Comparison of ENCODE assay signal across 25 cellular contexts in genomic region chr2:190912731-190913130, GRCh38. TPM values are rescaled to one million over a fixed set of nuclear protein-coding genes. Genes with fewer than 3 reads are reported as not detected.
DNase-seq lines count a peak whose midpoint lies in the region; ATAC-seq and TF ChIP-seq lines count a peak whose summit lies in the region.
"Had no signal": no experiment of that assay in that cellular context is flagged by ENCODE, and none has a peak within 500 bp of the region (broad histone marks: within the 10 kb centered on the region; RNA-seq: fewer than 3 reads in every experiment).

No MANE protein-coding gene starts in this region.

- H3K36me3 Mint-ChIP-seq in activated naive CD8-positive, alpha-beta T cell, result peaks cover 24% of the 10 kb centered on the region
- H3K36me3 Mint-ChIP-seq in activated naive CD8-positive, alpha-beta T cell treated with anti-CD3 and anti-CD28 coated beads, Interleukin-2, amount 50 U/mL, for 24 hours (ENCODE audit: low read depth), result peaks cover 68% of the 10 kb centered on the region
- H3K36me3 Mint-ChIP-seq: natural killer cell had no signal

- H3K9ac ChIP-seq in fibroblast of lung (ENCODE audit: insufficient read depth, low read length), result no peak overlapping the region
- H3K9ac ChIP-seq: parathyroid adenoma had no signal

- no peak overlapping the region for H2AFZ ChIP-seq in fibroblast of lung (ENCODE audit: low read length)
- H2AFZ ChIP-seq: GM23338, parathyroid adenoma had no signal

- H3K4me1 Mint-ChIP-seq in activated naive CD8-positive, alpha-beta T cell (ENCODE audit: low read depth), result peaks cover 57% of the 10 kb centered on the region
- peaks cover 58% of the 10 kb centered on the region for H3K4me1 Mint-ChIP-seq in activated naive CD8-positive, alpha-beta T cell treated with anti-CD3 and anti-CD28 coated beads, Interleukin-2, amount 50 U/mL, for 24 hours
- H3K4me1 Mint-ChIP-seq: GM23338 had no signal

- intact Hi-C loops in tibial artery (cut with DNase I; ENCODE audit: low total_unique reads), result no loop called here

- TF ChIP-seq POLR2A in GM18505 (IDR thresholded peaks at IDR 0.05; ENCODE audit: borderline replicate concordance, extremely low read depth, insufficient read depth, insufficient read length), result no peak

- no peaks in the 10 kb centered on the region for H3K27me3 Mint-ChIP-seq in activated naive CD8-positive, alpha-beta T cell
- H3K27me3 Mint-ChIP-seq in activated naive CD8-positive, alpha-beta T cell treated with anti-CD3 and anti-CD28 coated beads, Interleukin-2, amount 50 U/mL, for 24 hours, result no peaks in the 10 kb centered on the region
- H3K27me3 Mint-ChIP-seq: activated CD4-positive, alpha-beta T cell treated with anti-CD3 and anti-CD28 coated beads, Interleukin-2, amount 10 ng/mL, durations not matched to agents 7 days and 5 days; activated CD8-positive, alpha-beta memory T cell treated with anti-CD3 and anti-CD28 coated beads, Interleukin-2, amount 10 ng/mL, durations not matched to agents 7 days and 5 days had no signal

- no peak overlapping the region for H3K27ac ChIP-seq in fibroblast of lung (ENCODE audit: insufficient read depth, low read length)
- peak overlapping the region; percentile 44 to 53 for H3K27ac ChIP-seq in tibial artery
- H3K27ac ChIP-seq: left ventricle myocardium inferior, parathyroid adenoma, right lobe of liver, VCaP had no signal

- H3K36me3 ChIP-seq in fibroblast of lung (ENCODE audit: control insufficient read depth, insufficient read depth, low read length) (peaks cover 6% of the 10 kb centered on the region), tibial artery (peaks cover 18 to 26% (median 22%) of the 10 kb centered on the region in 3 donors)
- H3K36me3 ChIP-seq: right lobe of liver had no signal

- peaks cover 7% of the 10 kb centered on the region for H3K79me2 ChIP-seq in fibroblast of lung (ENCODE audit: control insufficient read depth, insufficient read depth, low read length)

- H3K27ac Mint-ChIP-seq in activated naive CD8-positive, alpha-beta T cell, result peak overlapping the region; percentile 5
- H3K27ac Mint-ChIP-seq in activated naive CD8-positive, alpha-beta T cell treated with anti-CD3 and anti-CD28 coated beads, Interleukin-2, amount 50 U/mL, for 24 hours, result no peak overlapping the region
- H3K27ac Mint-ChIP-seq: activated CD4-positive, alpha-beta T cell treated with anti-CD3 and anti-CD28 coated beads, Interleukin-2, amount 10 ng/mL, durations not matched to agents 7 days and 5 days had no signal

- no peaks in the 10 kb centered on the region for H3K9me3 ChIP-seq in fibroblast of lung (ENCODE audit: control insufficient read depth, insufficient read depth, low read depth, low read length)
- H3K9me3 ChIP-seq in tibial artery, result no peaks in the 10 kb centered on the region
- H3K9me3 ChIP-seq: left ventricle myocardium inferior, Peyer's patch, right lobe of liver had no signal

- no peak overlapping the region for H3K4me3 Mint-ChIP-seq in activated naive CD8-positive, alpha-beta T cell
- no peak overlapping the region for H3K4me3 Mint-ChIP-seq in activated naive CD8-positive, alpha-beta T cell treated with anti-CD3 and anti-CD28 coated beads, Interleukin-2, amount 50 U/mL, for 24 hours
- H3K4me3 Mint-ChIP-seq: activated CD4-positive, alpha-beta T cell treated with anti-CD3 and anti-CD28 coated beads, Interleukin-2, amount 10 ng/mL, durations not matched to agents 7 days and 5 days; activated CD8-positive, alpha-beta memory T cell treated with anti-CD3 and anti-CD28 coated beads, Interleukin-2, amount 10 ng/mL, durations not matched to agents 7 days and 5 days; GM23338; natural killer cell had no signal

- no peak for ATAC-seq in activated naive CD8-positive, alpha-beta T cell treated with anti-CD3 and anti-CD28 coated beads, Interleukin-2, amount 50 U/mL, for 24 hours
- no peak for ATAC-seq in GM18505 (IDR thresholded peaks at IDR 0.05; ENCODE audit: unreplicated experiment)
- ATAC-seq: GM23338, right lobe of liver had no signal

- DNase-seq in activated naive CD8-positive, alpha-beta T cell treated with anti-CD3 and anti-CD28 coated beads, Interleukin-2, amount 50 U/mL, for 24 hours, result no peak
- DNase-seq in NCI-H226 (peak; percentile 75), fibroblast of lung (ENCODE audit: low read depth in 2 of 2) (peak; percentile 36 to 78), tibial artery (no peak), germinal center (ENCODE audit: low spot score) (no peak), OCI-M2 (lab: John Stamatoyannopoulos, UW; ENCODE audit: unreplicated experiment) (no peak)
- DNase-seq: activated CD4-positive, alpha-beta T cell treated with anti-CD3 and anti-CD28 coated beads, Interleukin-2, amount 10 ng/mL, durations not matched to agents 7 days and 5 days; activated CD8-positive, alpha-beta memory T cell treated with anti-CD3 and anti-CD28 coated beads, Interleukin-2, amount 10 ng/mL, durations not matched to agents 7 days and 5 days; central memory CD4-positive, alpha-beta T cell; foreskin melanocyte; GF-D8; hippocampal formation; left ventricle myocardium inferior; midbrain; natural killer cell; NCI-H2107; NCI-H510A treated with DMSO at 0.1 percent for 48 hours; Peyer's patch; right lobe of liver; stimulated activated CD4-positive, alpha-beta T cell treated with anti-CD3 and anti-CD28 coated beads, Interleukin-15, amount 100 ng/mL, for 24 hours had no signal

- H3K4me3 ChIP-seq in fibroblast of lung (replicated peaks in 1 of 4; ENCODE audit: control extremely low read depth in 1 of 4, insufficient read depth in 1 of 4, low read depth in 3 of 4, low read length in 4 of 4), result no peak overlapping the region
- no peak overlapping the region for H3K4me3 ChIP-seq in tibial artery
- H3K4me3 ChIP-seq: GM23338, left ventricle myocardium inferior, Peyer's patch, right lobe of liver had no signal

- H3K4me1 ChIP-seq in fibroblast of lung (ENCODE audit: control insufficient read depth, extremely low read depth, insufficient read depth, low read length) (no peaks in the 10 kb centered on the region), tibial artery (peaks cover 0 to 58% (median 5%) of the 10 kb centered on the region in 4 donors)
- H3K4me1 ChIP-seq: parathyroid adenoma, Peyer's patch, right lobe of liver had no signal

- no peak for TF ChIP-seq CTCF in fibroblast of lung (conservative IDR thresholded peaks at IDR 0.05 in 1 of 2, IDR thresholded peaks at IDR 0.05 in 1 of 2; ENCODE audit: low read depth in 1 of 2, low read length in 2 of 2)
- TF ChIP-seq CTCF in tibial artery (IDR thresholded peaks at IDR 0.05), result no peak

- H3K9me3 Mint-ChIP-seq in activated naive CD8-positive, alpha-beta T cell (ENCODE audit: low read depth), result no peaks in the 10 kb centered on the region
- H3K9me3 Mint-ChIP-seq in activated naive CD8-positive, alpha-beta T cell treated with anti-CD3 and anti-CD28 coated beads, Interleukin-2, amount 50 U/mL, for 24 hours, result no peaks in the 10 kb centered on the region
- H3K9me3 Mint-ChIP-seq: activated CD4-positive, alpha-beta T cell treated with anti-CD3 and anti-CD28 coated beads, Interleukin-2, amount 10 ng/mL, durations not matched to agents 7 days and 5 days; GM23338; natural killer cell had no signal

- H3K27me3 ChIP-seq in fibroblast of lung (ENCODE audit: control insufficient read depth, insufficient read depth, low read length) (no peaks in the 10 kb centered on the region), tibial artery (no peaks in the 10 kb centered on the region)
- H3K27me3 ChIP-seq: Peyer's patch, right lobe of liver had no signal

- H4K20me1 ChIP-seq in fibroblast of lung (ENCODE audit: control insufficient read depth, extremely low read depth, insufficient read depth, low read length), result no peaks in the 10 kb centered on the region

- H3K4me2 ChIP-seq in fibroblast of lung (ENCODE audit: extremely low read depth, insufficient read depth, low read length), result no peak overlapping the region
- H3K4me2 ChIP-seq: GM23338 had no signal

RNA-seq across cellular contexts. Expression of gene GLS, which starts 32.1 kb away (rescaled TPM):
- total RNA-seq in fibroblast of lung, result 157 and 192 TPM in 2 replicates
- polyA plus RNA-seq in fibroblast of lung, result 69.4 and 123 TPM in 2 replicates
- polyA plus RNA-seq in fibroblast of lung (2012), result 45.0 and 90.0 TPM in 2 replicates
- 55.1 and 58.7 TPM in 2 replicates for polyA minus RNA-seq in fibroblast of lung (ENCODE audit: low replicate concordance)

Comparison
In these comparisons a context has a peak if more than half of its experiments do, and no peak if none do; other contexts are left out.
1. DNase-seq: peak in NCI-H226 (single experiment) and fibroblast of lung (2 of 2); none in activated naive CD8-positive, alpha-beta T cell treated with anti-CD3 and anti-CD28 coated beads, Interleukin-2, amount 50 U/mL, for 24 hours (single experiment), tibial artery (0 of 2), germinal center (single experiment) and OCI-M2 (single experiment).